In the genomic region with DNA sequence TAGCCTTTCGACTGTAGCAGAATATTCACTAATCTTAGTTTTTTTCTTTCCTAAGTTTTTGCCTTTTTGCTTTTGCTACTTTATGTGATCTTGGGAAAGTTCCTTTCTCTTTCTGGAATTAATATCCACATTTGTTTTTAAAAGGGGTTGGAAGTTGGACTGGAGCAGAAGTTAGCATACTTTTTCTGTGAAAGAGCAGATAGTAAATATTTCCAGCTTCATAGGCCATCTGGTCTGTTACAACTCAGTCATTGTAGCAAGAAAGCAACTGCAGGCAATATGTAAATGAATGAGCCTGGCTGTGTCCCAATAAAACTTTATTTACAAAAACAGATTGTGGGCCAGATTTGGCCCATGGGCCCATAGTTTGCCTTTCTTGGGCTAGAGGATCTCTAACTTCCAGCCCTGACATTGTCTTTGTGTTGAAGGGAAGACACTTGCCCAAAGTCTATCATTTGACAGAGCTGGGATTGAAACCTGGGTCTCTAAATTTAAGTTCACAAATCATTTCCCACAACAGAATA, we compare ENCODE assay signal across 1 cellular context.
A peak's percentile ranks its signal among the peaks of the same experiment; 100 is the strongest.
TF ChIP-seq lines count a peak whose summit lies in the region.

No MANE protein-coding gene starts in this region.

TF ChIP-seq in GM12878, 131 proteins besides CTCF, POLR2A, EP300 and RAD21:
- TF ChIP-seq CHD4 (IDR thresholded peaks at IDR 0.05) (no peak), ZBTB40 (IDR thresholded peaks at IDR 0.05; ENCODE audit: borderline replicate concordance) (peak; percentile 31; the same call in 1 of the 2 replicates)
